In genomic region chr17:82458885-82459424, GRCh38 we compare ENCODE assay signal across 8 cellular contexts. TPM values are rescaled to one million over a fixed set of nuclear protein-coding genes. Genes with fewer than 3 reads are reported as not detected.
DNase-seq lines count a peak whose midpoint lies in the region; ATAC-seq and TF ChIP-seq lines count a peak whose summit lies in the region.

No MANE protein-coding gene starts in this region.

- peak overlapping the region; percentile 80 for H3K4me3 Mint-ChIP-seq in activated naive CD8-positive, alpha-beta T cell treated with anti-CD3 and anti-CD28 coated beads for 36 hours

- H3K4me3 ChIP-seq in HUES64 (ENCODE audit: low read length) (peak overlapping the region; percentile 78), hepatocyte (peak overlapping the region; percentile 79), sigmoid colon (peak overlapping the region; percentile 63 to 97 (median 80))

- H3K9me3 ChIP-seq in HUES64 (ENCODE audit: insufficient read depth, low read depth, low read length) (no peaks in the 10 kb centered on the region; the same call in 1 of the 2 replicates), hepatocyte (ENCODE audit: low read depth) (no peaks in the 10 kb centered on the region), sigmoid colon (no peaks in the 10 kb centered on the region)

- H2AFZ ChIP-seq in hepatocyte: peak overlapping the region; percentile 31

- H4K20me1 ChIP-seq in hepatocyte (ENCODE audit: insufficient read depth, poor library complexity, severe bottlenecking): peaks cover 5% of the 10 kb centered on the region

- intact Hi-C loops in sigmoid colon (cut with DNase I): loop anchor here (2.0 to 5.0 kb wide), 3 partner anchors 38 to 188 kb away; partner anchors contain the start of gene WDR45B

- no peak for ATAC-seq in GM19452 (IDR thresholded peaks at IDR 0.05; ENCODE audit: unreplicated experiment)

- peak overlapping the region; percentile 58 for H3K27ac ChIP-seq in HUES64 (ENCODE audit: low read depth, low read length)
- H3K27ac ChIP-seq in hepatocyte: peak overlapping the region; percentile 63
- peak overlapping the region; percentile 99 to 100 (median 100) for H3K27ac ChIP-seq in sigmoid colon

- peaks cover 5% of the 10 kb centered on the region; the same call in 1 of the 2 replicates for H3K4me1 ChIP-seq in HUES64 (ENCODE audit: insufficient read depth, low read length)
- peaks cover 22% of the 10 kb centered on the region for H3K4me1 ChIP-seq in hepatocyte (ENCODE audit: insufficient read depth)
- peaks cover 0 to 23% (median 19%) of the 10 kb centered on the region in 4 donors for H3K4me1 ChIP-seq in sigmoid colon

- peaks cover 10% of the 10 kb centered on the region for H3K36me3 Mint-ChIP-seq in activated naive CD8-positive, alpha-beta T cell treated with anti-CD3 and anti-CD28 coated beads for 36 hours

- H3K36me3 ChIP-seq in HUES64 (ENCODE audit: insufficient read depth, low read length) (peaks cover 36% of the 10 kb centered on the region), hepatocyte (replicated peaks; ENCODE audit: insufficient read depth, low read depth) (no peaks in the 10 kb centered on the region), sigmoid colon (peaks cover 10 to 41% (median 23%) of the 10 kb centered on the region in 4 donors)

- H3K27me3 ChIP-seq in HUES64 (ENCODE audit: insufficient read depth, low read length) (no peaks in the 10 kb centered on the region), hepatocyte (no peaks in the 10 kb centered on the region), sigmoid colon (no peaks in the 10 kb centered on the region)

- WGBS in HUES64: 1% methylated on average over 62 of the region's 62 CpGs
- WGBS in hepatocyte (ENCODE audit: low lambda C conversion rate, missing lambda C conversion rate): 2% methylated on average over 62 of the region's 62 CpGs
- 0 to 1% methylated on average over 62 of the region's 62 CpGs for WGBS in sigmoid colon, 2 donors

- TF ChIP-seq POLR2A in sigmoid colon (IDR thresholded peaks at IDR 0.05): no peak

- TF ChIP-seq CTCF in hepatocyte (IDR thresholded peaks at IDR 0.05; ENCODE audit: poor library complexity) (no peak), sigmoid colon (IDR thresholded peaks at IDR 0.05) (no peak)

- peaks cover 23% of the 10 kb centered on the region for H3K79me2 ChIP-seq in hepatocyte

- peak overlapping the region; percentile 94 for H3K4me2 ChIP-seq in hepatocyte

- no peaks in the 10 kb centered on the region for H3K27me3 Mint-ChIP-seq in activated naive CD8-positive, alpha-beta T cell treated with anti-CD3 and anti-CD28 coated beads for 36 hours

- no peaks in the 10 kb centered on the region for H3K9me2 ChIP-seq in hepatocyte (replicated peaks; ENCODE audit: insufficient read depth)

- peak overlapping the region; percentile 87 for H3K27ac Mint-ChIP-seq in activated naive CD8-positive, alpha-beta T cell treated with anti-CD3 and anti-CD28 coated beads for 36 hours

- peak; percentile 42 for DNase-seq in activated gamma-delta T cell (lab: John Stamatoyannopoulos, UW)
- no peak for DNase-seq in activated gamma-delta T cell treated with Interleukin-2 at 50 U/mL for 16 hours
- no peak for DNase-seq in activated naive CD8-positive, alpha-beta T cell treated with anti-CD3 and anti-CD28 coated beads for 36 hours
- DNase-seq in hepatocyte (ENCODE audit: low spot score): peak; percentile 50
- peak; percentile 71 for DNase-seq in sigmoid colon
- no peak for DNase-seq in NCI-H526 treated with DMSO at 0.1 percent for 48 hours (lab: John Stamatoyannopoulos, UW)

- H3K9ac ChIP-seq in HUES64 (ENCODE audit: low read depth, low read length): peak overlapping the region; percentile 93

- no peaks in the 10 kb centered on the region for H3K9me3 Mint-ChIP-seq in activated naive CD8-positive, alpha-beta T cell treated with anti-CD3 and anti-CD28 coated beads for 36 hours

- peaks cover 25% of the 10 kb centered on the region for H3K4me1 Mint-ChIP-seq in activated naive CD8-positive, alpha-beta T cell treated with anti-CD3 and anti-CD28 coated beads for 36 hours

- TF ChIP-seq EP300 in sigmoid colon (IDR thresholded peaks at IDR 0.05): no peak

RNA-seq across cellular contexts. Expression of gene NARF, which starts 0.4 kb away (rescaled TPM):
- polyA plus RNA-seq in HUES64 (2013, experiment 1 of 2): 79.8 TPM
- 85.3 TPM for polyA plus RNA-seq in HUES64 (2013, experiment 2 of 2)
- 10 to 100 TPM; 49.9 to 51.3 TPM for total RNA-seq in activated naive CD8-positive, alpha-beta T cell treated with anti-CD3 and anti-CD28 coated beads for 36 hours
- total RNA-seq in hepatocyte (43.9 and 54.9 TPM in 2 replicates), sigmoid colon (10 to 100 TPM; 34.6 to 50.4 (median 43.8) TPM)
- polyA plus RNA-seq in hepatocyte (91.8 and 96.2 TPM in 2 replicates), sigmoid colon (10 to 100 TPM; 29.4 to 65.8 (median 38.6) TPM)

RNA-seq across cellular contexts. Expression of gene CYBC1, which starts 8.4 kb away (rescaled TPM):
- polyA plus RNA-seq in HUES64 (2013, experiment 1 of 2): 44.8 TPM
- polyA plus RNA-seq in HUES64 (2013, experiment 2 of 2): 37.8 TPM
- total RNA-seq in activated naive CD8-positive, alpha-beta T cell treated with anti-CD3 and anti-CD28 coated beads for 36 hours: 100 to 1,000 TPM; 156 to 163 TPM
- 61.9 and 64.6 TPM in 2 replicates for total RNA-seq in hepatocyte
- polyA plus RNA-seq in hepatocyte: 76.6 and 81.6 TPM in 2 replicates
- total RNA-seq in sigmoid colon: 10 to 100 TPM; 22.8 to 76.6 (median 46.7) TPM
- 100 to 1,000 TPM in 1 of 3 donors, 10 to 100 TPM in 2; 25.8 to 116 (median 32.1) TPM for polyA plus RNA-seq in sigmoid colon

RNA-seq across cellular contexts. Expression of gene OGFOD3, which starts 40.6 kb away (rescaled TPM):
- polyA plus RNA-seq in HUES64 (2013, experiment 1 of 2): 13.6 TPM
- polyA plus RNA-seq in HUES64 (2013, experiment 2 of 2): 14.3 TPM
- 10 to 100 TPM; 18.4 to 21.5 TPM for total RNA-seq in activated naive CD8-positive, alpha-beta T cell treated with anti-CD3 and anti-CD28 coated beads for 36 hours
- total RNA-seq in hepatocyte (30.5 and 33.4 TPM in 2 replicates), sigmoid colon (10 to 100 TPM; 14.1 to 28.2 (median 22.1) TPM)
- polyA plus RNA-seq in hepatocyte (25.4 and 25.7 TPM in 2 replicates), sigmoid colon (10 to 100 TPM in 1 of 3 donors, 1 to 10 TPM in 2; 6.0 to 23.4 (median 6.9) TPM)

RNA-seq across cellular contexts. Expression of gene HEXD, which starts 40.8 kb away (rescaled TPM):
- 17.5 TPM for polyA plus RNA-seq in HUES64 (2013, experiment 1 of 2)
- polyA plus RNA-seq in HUES64 (2013, experiment 2 of 2): 16.3 TPM
- total RNA-seq in activated naive CD8-positive, alpha-beta T cell treated with anti-CD3 and anti-CD28 coated beads for 36 hours: 10 to 100 TPM; 17.3 to 20.3 TPM
- total RNA-seq in hepatocyte (27.7 and 32.6 TPM in 2 replicates), sigmoid colon (10 to 100 TPM; 15.8 to 42.9 (median 24.0) TPM)
- polyA plus RNA-seq in hepatocyte (46.0 and 58.0 TPM in 2 replicates), sigmoid colon (10 to 100 TPM in 2 of 3 donors, 1 to 10 TPM in 1; 9.5 to 46.2 (median 16.2) TPM)

Comparison
In these comparisons a context has a peak if more than half of its experiments do, and no peak if none do; other contexts are left out.
1. DNase-seq: peak in activated gamma-delta T cell (single experiment), hepatocyte (single experiment) and sigmoid colon (single experiment); none in activated gamma-delta T cell treated with Interleukin-2 at 50 U/mL for 16 hours (single experiment), activated naive CD8-positive, alpha-beta T cell treated with anti-CD3 and anti-CD28 coated beads for 36 hours (single experiment) and NCI-H526 treated with DMSO at 0.1 percent for 48 hours (single experiment).
2. Peak in every context shown above with its lines, with median percentiles within 50 percentile points of each other: H3K27ac ChIP-seq and H3K4me3 ChIP-seq.